14 cellular contexts compared by ENCODE assay signal in the genomic region with DNA sequence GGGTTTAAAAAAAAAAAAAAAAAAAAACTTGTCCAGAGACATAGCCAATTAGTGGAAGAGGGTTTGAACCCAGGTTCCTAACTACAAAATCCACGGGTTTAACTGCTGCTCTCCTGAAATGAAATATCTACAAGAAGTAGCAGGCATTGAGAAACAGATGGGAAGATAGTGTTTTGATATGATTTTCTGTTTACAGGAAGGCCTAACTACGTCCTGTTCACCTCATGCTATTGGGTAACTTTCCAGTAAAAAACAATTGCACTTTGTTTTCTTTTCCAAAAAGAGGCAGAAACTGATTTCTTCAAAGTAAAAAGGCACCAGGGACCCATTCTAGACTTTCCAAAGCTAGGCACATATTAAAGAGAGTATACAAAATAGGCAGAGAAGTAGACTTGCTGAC. TPM values are rescaled to one million over a fixed set of nuclear protein-coding genes. Genes with fewer than 3 reads are reported as not detected.
A peak's percentile ranks its signal among the peaks of the same experiment; 100 is the strongest.
DNase-seq lines count a peak whose midpoint lies in the region; ATAC-seq and TF ChIP-seq lines count a peak whose summit lies in the region.
"Had no signal": no experiment of that assay in that cellular context is flagged by ENCODE, and none has a peak within 500 bp of the region (broad histone marks: within the 10 kb centered on the region; RNA-seq: fewer than 3 reads in every experiment).

No MANE protein-coding gene starts in this region.

- in situ Hi-C loops in Panc1 (cut with HindIII; ENCODE audit: low pct_unique_long_range_greater_than_20kb, low sequenced_read_pairs) = no loop called here

- peak overlapping the region; percentile 93 for H3K27ac ChIP-seq in Panc1 (ENCODE audit: low read length)
- peak overlapping the region in 3 of 4 donors; percentile 45 to 91 (median 91) for H3K27ac ChIP-seq in esophagus squamous epithelium
- H3K27ac ChIP-seq in smooth muscle cell (ENCODE audit: low read depth) = no peak overlapping the region
- H3K27ac ChIP-seq: BLaER1 treated with 17β-estradiol and CSF1 and Interleukin-3, amounts not matched to agents 10 nM and 100 nM; WERI-Rb-1 had no signal

- H3K4me3 Mint-ChIP-seq in Calu3 (ENCODE audit: low read depth, unreplicated experiment) (no peak overlapping the region), osteocyte (ENCODE audit: unreplicated experiment) (no peak overlapping the region)

- CTCF ChIA-PET in Calu3 (lab: Charles Lee) (interaction anchor here (0.7 to 1.4 kb wide), 4 partner anchors 10 to 51 kb away, joined by 3 to 4 read pairs (median 3); no protein-coding TSS in a partner anchor), Panc1 (lab: Charles Lee) (interaction anchor here (0.7 kb wide), 1 partner anchor 138 kb away, joined by 7 read pairs; no protein-coding TSS in a partner anchor)

- H3K36me3 ChIP-seq in Panc1 (ENCODE audit: control insufficient read depth, insufficient read depth, low read length) = peaks cover 18% of the 10 kb centered on the region
- peaks cover 7 to 69% (median 8%) of the 10 kb centered on the region in 3 donors for H3K36me3 ChIP-seq in esophagus squamous epithelium
- peaks cover 29% of the 10 kb centered on the region for H3K36me3 ChIP-seq in smooth muscle cell (ENCODE audit: low read depth)

- intact Hi-C loops in Calu3 (cut with micrococcal nuclease; ENCODE audit: unreplicated experiment) (no loop called here), Panc1 (cut with micrococcal nuclease; ENCODE audit: unreplicated experiment) (no loop called here), esophagus squamous epithelium (cut with DNase I) (no loop called here)

- H3K4me3 ChIP-seq in Panc1 (ENCODE audit: low read depth in 2 of 2, low read length in 2 of 2) (no peak overlapping the region), esophagus squamous epithelium (no peak overlapping the region), smooth muscle cell (no peak overlapping the region)
- H3K4me3 ChIP-seq: BLaER1 treated with 17β-estradiol and CSF1 and Interleukin-3, amounts not matched to agents 10 nM and 100 nM; testis had no signal

- BruUV-seq in Calu3 (replicated peaks; lab: Mats Ljungman, UMichigan) (no TSS peak), Panc1 (replicated peaks; lab: Mats Ljungman, UMichigan) (no TSS peak)

- H3K27ac Mint-ChIP-seq in Calu3 (ENCODE audit: unreplicated experiment) = peak overlapping the region; percentile 94
- peak overlapping the region; percentile 63 for H3K27ac Mint-ChIP-seq in osteocyte (ENCODE audit: unreplicated experiment)
- H3K27ac Mint-ChIP-seq: activated naive CD4-positive, alpha-beta T cell treated with anti-CD3 and anti-CD28 coated beads, Interleukin-2, amount 50 U/mL, for 72 hours had no signal

- no peak overlapping the region for H2AFZ ChIP-seq in smooth muscle cell (ENCODE audit: low read depth)

- H3K27me3 Mint-ChIP-seq in Calu3 (ENCODE audit: unreplicated experiment) (no peaks in the 10 kb centered on the region), osteocyte (ENCODE audit: unreplicated experiment) (no peaks in the 10 kb centered on the region)

- H3K9ac ChIP-seq in smooth muscle cell (ENCODE audit: low read depth) = no peak overlapping the region
- H3K9ac ChIP-seq: BLaER1 treated with 17β-estradiol and CSF1 and Interleukin-3, amounts not matched to agents 10 nM and 100 nM had no signal

- no peak for TF ChIP-seq CTCF in Calu3 (IDR thresholded peaks at IDR 0.05; ENCODE audit: unreplicated experiment)
- no peak for TF ChIP-seq CTCF in Panc1 (IDR thresholded peaks at IDR 0.05)
- TF ChIP-seq CTCF in esophagus squamous epithelium (IDR thresholded peaks at IDR 0.05) = no peak
- TF ChIP-seq CTCF in osteocyte (IDR thresholded peaks at IDR 0.05) = no peak
- no peak for TF ChIP-seq CTCF in smooth muscle cell (IDR thresholded peaks at IDR 0.05; ENCODE audit: borderline replicate concordance, insufficient read depth, poor library complexity, severe bottlenecking)

- no peaks in the 10 kb centered on the region for H3K79me2 ChIP-seq in smooth muscle cell (ENCODE audit: low read depth)

- no peak for DNase-seq in Calu3
- no peak for DNase-seq in Panc1 (ENCODE audit: low read depth, low spot score)
- DNase-seq in esophagus squamous epithelium (lab: John Stamatoyannopoulos, UW) = no peak
- DNase-seq in osteocyte (ENCODE audit: extremely low spot score, unreplicated experiment) = no peak
- DNase-seq in globus pallidus (ENCODE audit: low spot score) = no peak
- no peak for DNase-seq in midbrain (lab: John Stamatoyannopoulos, UW)
- DNase-seq in smooth muscle cell (lab: John Stamatoyannopoulos, UW; ENCODE audit: unreplicated experiment) = no peak
- DNase-seq in D341Med (ENCODE audit: low spot score) = no peak
- DNase-seq: GOT3, nucleus accumbens, testis, WERI-Rb-1 had no signal

- POLR2A ChIA-PET in Panc1 (lab: Charles Lee) = no interaction called here

- H3K9me3 Mint-ChIP-seq in Calu3 (ENCODE audit: low read depth, unreplicated experiment) = no peaks in the 10 kb centered on the region
- H3K9me3 Mint-ChIP-seq in osteocyte (ENCODE audit: unreplicated experiment) = no peaks in the 10 kb centered on the region
- H3K9me3 Mint-ChIP-seq: activated naive CD4-positive, alpha-beta T cell treated with anti-CD3 and anti-CD28 coated beads, Interleukin-2, amount 50 U/mL, for 72 hours had no signal

- no peak overlapping the region for H3K4me2 ChIP-seq in smooth muscle cell
- H3K4me2 ChIP-seq: BLaER1 treated with 17β-estradiol and CSF1 and Interleukin-3, amounts not matched to agents 10 nM and 100 nM had no signal

- H3K36me3 Mint-ChIP-seq in Calu3 (ENCODE audit: insufficient read depth, unreplicated experiment) (peaks cover 96% of the 10 kb centered on the region), osteocyte (ENCODE audit: unreplicated experiment) (peaks cover 32% of the 10 kb centered on the region)

- no peak for TF ChIP-seq POLR2A in esophagus squamous epithelium (IDR thresholded peaks at IDR 0.05)

- ATAC-seq in Panc1 = no peak
- ATAC-seq: activated naive CD4-positive, alpha-beta T cell treated with anti-CD3 and anti-CD28 coated beads, Interleukin-2, amount 50 U/mL, for 72 hours had no signal

- H3K4me1 Mint-ChIP-seq in Calu3 (ENCODE audit: low read depth, unreplicated experiment) = peaks cover 78% of the 10 kb centered on the region
- peaks cover 60% of the 10 kb centered on the region for H3K4me1 Mint-ChIP-seq in osteocyte (ENCODE audit: unreplicated experiment)

- peaks cover 85% of the 10 kb centered on the region for H3K4me1 ChIP-seq in Panc1 (ENCODE audit: control insufficient read depth, insufficient read depth, low read length)
- peaks cover 17 to 85% (median 32%) of the 10 kb centered on the region in 3 donors for H3K4me1 ChIP-seq in esophagus squamous epithelium
- H3K4me1 ChIP-seq in smooth muscle cell (ENCODE audit: low read depth) = peaks cover 6% of the 10 kb centered on the region

- H4K20me1 ChIP-seq in smooth muscle cell (ENCODE audit: low read depth) = peaks cover 29% of the 10 kb centered on the region

- H3K9me3 ChIP-seq in Panc1 (ENCODE audit: control insufficient read depth, insufficient read depth, low read depth, low read length) (no peaks in the 10 kb centered on the region), esophagus squamous epithelium (no peaks in the 10 kb centered on the region), smooth muscle cell (replicated peaks; ENCODE audit: low read depth) (no peaks in the 10 kb centered on the region)
- H3K9me3 ChIP-seq: BLaER1 treated with 17β-estradiol and CSF1 and Interleukin-3, amounts not matched to agents 10 nM and 100 nM; testis had no signal

- no peaks in the 10 kb centered on the region for H3F3A ChIP-seq in smooth muscle cell (ENCODE audit: low read depth)

- 43 to 58% methylated on average over 2 of the region's 2 CpGs for WGBS in esophagus squamous epithelium, 2 donors
- WGBS in smooth muscle cell (ENCODE audit: low lambda C conversion rate) = 96% methylated on average over 2 of the region's 2 CpGs

- no peaks in the 10 kb centered on the region for H3K27me3 ChIP-seq in Panc1 (ENCODE audit: control insufficient read depth, insufficient read depth, low read length)
- H3K27me3 ChIP-seq in esophagus squamous epithelium = no peaks in the 10 kb centered on the region
- no peaks in the 10 kb centered on the region for H3K27me3 ChIP-seq in smooth muscle cell (ENCODE audit: low read depth)
- H3K27me3 ChIP-seq: BLaER1 treated with 17β-estradiol and CSF1 and Interleukin-3, amounts not matched to agents 10 nM and 100 nM; testis had no signal

RNA-seq across cellular contexts. Expression of gene C11orf91, which starts 5.9 kb away (rescaled TPM):
- total RNA-seq in Calu3 (2022) (5.8 and 7.6 TPM in 2 replicates), Panc1 (2021; ENCODE audit: unreplicated experiment) (1.3 TPM), esophagus squamous epithelium (not detected), osteocyte (0.75 TPM in 1 of 2 replicates, not detected in the other), smooth muscle cell (not detected in 2 replicates)
- polyA plus RNA-seq in Panc1 (2012; ENCODE audit: insufficient read length) = not detected
- 0.57 and 0.91 TPM in 2 replicates for polyA plus RNA-seq in smooth muscle cell
- total RNA-seq: activated naive CD4-positive, alpha-beta T cell treated with anti-CD3 and anti-CD28 coated beads, Interleukin-2, amount 50 U/mL, for 72 hours had no signal

RNA-seq across cellular contexts. Expression of gene CD59, which starts 29.7 kb away (rescaled TPM):
- total RNA-seq in Calu3 (2022) = 1,185 and 1,281 TPM in 2 replicates
- total RNA-seq in Panc1 (2021; ENCODE audit: unreplicated experiment) = 736 TPM
- 456 TPM for polyA plus RNA-seq in Panc1 (2012; ENCODE audit: insufficient read length)
- total RNA-seq in esophagus squamous epithelium = 100 to 1,000 TPM; 191 to 525 (median 339) TPM
- 857 and 912 TPM in 2 replicates for total RNA-seq in osteocyte
- total RNA-seq in smooth muscle cell = 504 and 563 TPM in 2 replicates
- polyA plus RNA-seq in smooth muscle cell = 291 and 418 TPM in 2 replicates
